In the genomic region with DNA sequence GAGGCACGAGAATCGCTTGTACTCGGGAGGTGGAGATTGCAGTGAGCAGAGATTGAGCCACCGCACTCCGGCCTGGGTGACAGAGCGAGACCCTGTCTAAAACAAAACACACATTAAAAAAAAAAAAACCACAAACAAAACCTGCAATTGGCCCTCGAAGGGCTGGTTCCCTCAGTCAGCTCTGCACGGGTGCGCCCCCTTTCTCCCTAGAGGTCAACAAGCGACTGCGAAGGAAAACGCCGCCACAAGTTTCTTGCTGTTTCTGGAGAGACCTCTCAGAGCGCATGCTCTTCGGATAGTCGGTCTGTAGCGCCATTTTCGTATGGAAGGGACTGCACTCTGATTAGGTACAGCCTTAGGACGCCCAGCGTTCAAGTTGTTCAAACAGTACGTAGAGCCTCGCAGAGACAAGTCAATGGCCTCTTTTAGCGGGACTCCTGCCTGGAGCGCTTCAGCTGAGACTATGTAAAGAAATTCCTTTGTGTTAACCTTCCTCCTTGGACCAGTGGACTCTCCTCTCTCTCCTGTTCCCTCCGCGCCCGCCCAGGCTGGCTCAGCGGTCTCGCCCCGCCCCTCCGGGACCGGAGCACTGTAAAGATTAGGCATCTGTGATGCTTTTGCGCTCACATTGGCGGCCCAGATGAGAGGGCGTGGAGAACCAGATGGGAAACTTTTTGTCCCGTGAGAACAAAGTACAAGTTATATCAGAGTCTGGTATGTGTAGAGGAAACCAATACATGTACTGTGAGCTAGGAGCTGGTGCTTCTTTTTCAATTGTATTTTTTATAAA, we compare ENCODE assay signal across 8 cellular contexts. TPM values are rescaled to one million over a fixed set of nuclear protein-coding genes. Genes with fewer than 3 reads are reported as not detected.
DNase-seq lines count a peak whose midpoint lies in the region.

No MANE protein-coding gene starts in this region.

- peak overlapping the region; percentile 87 for H3K4me3 ChIP-seq in HAP-1
- H3K4me3 ChIP-seq in neuron (ENCODE audit: low read length), result peak overlapping the region; percentile 93

- DNase-seq in GF-D8 (lab: John Stamatoyannopoulos, UW) (peak; percentile 91), HAP-1 (ENCODE audit: low spot score in 2 of 2) (peak; percentile 92 to 95), M059J (ENCODE audit: low read depth) (peak; percentile 95), SHP77 treated with DMSO at 0.1 percent for 48 hours (lab: John Stamatoyannopoulos, UW) (peak; percentile 90), activated gamma-delta T cell treated with Interleukin-2 at 50 U/mL for 16 hours (peak; percentile 74), foreskin melanocyte (peak; percentile 95), stromal cell of bone marrow (ENCODE audit: low read depth) (peak; percentile 82)

- in situ Hi-C loops in HAP-1 (cut with MboI; ENCODE audit: low sequenced_read_pairs), result no loop called here

- H3K4me1 ChIP-seq in HAP-1, result peaks cover 16% of the 10 kb centered on the region
- H3K4me1 ChIP-seq in neuron (ENCODE audit: insufficient read depth, low read length), result peaks cover 30% of the 10 kb centered on the region

- H3K27me3 ChIP-seq in HAP-1 (ENCODE audit: low read depth) (no peaks in the 10 kb centered on the region), neuron (ENCODE audit: insufficient read depth, low read length) (no peaks in the 10 kb centered on the region)

- H3K36me3 ChIP-seq in HAP-1 (replicated peaks), result no peaks in the 10 kb centered on the region
- H3K36me3 ChIP-seq in neuron (ENCODE audit: insufficient read depth, low read length), result no peaks in the 10 kb centered on the region

- H3K9me3 ChIP-seq in HAP-1 (no peaks in the 10 kb centered on the region), neuron (ENCODE audit: low read length) (no peaks in the 10 kb centered on the region)

- peak overlapping the region; percentile 79 for H2AFZ ChIP-seq in neuron (ENCODE audit: low read depth, low read length)

RNA-seq across cellular contexts. Expression of gene CDC14A, which starts 1.0 kb away (rescaled TPM):
- 1.8 and 5.2 TPM in 2 replicates for total RNA-seq in M059J (2014; rRNA removed; shearing (Covaris generic))

Comparison
In these comparisons a context has a peak if more than half of its experiments do, and no peak if none do; other contexts are left out.
1. Peak in every context shown above with its lines: DNase-seq and H3K4me3 ChIP-seq.